1 cellular context compared by ENCODE assay signal in the genomic region with DNA sequence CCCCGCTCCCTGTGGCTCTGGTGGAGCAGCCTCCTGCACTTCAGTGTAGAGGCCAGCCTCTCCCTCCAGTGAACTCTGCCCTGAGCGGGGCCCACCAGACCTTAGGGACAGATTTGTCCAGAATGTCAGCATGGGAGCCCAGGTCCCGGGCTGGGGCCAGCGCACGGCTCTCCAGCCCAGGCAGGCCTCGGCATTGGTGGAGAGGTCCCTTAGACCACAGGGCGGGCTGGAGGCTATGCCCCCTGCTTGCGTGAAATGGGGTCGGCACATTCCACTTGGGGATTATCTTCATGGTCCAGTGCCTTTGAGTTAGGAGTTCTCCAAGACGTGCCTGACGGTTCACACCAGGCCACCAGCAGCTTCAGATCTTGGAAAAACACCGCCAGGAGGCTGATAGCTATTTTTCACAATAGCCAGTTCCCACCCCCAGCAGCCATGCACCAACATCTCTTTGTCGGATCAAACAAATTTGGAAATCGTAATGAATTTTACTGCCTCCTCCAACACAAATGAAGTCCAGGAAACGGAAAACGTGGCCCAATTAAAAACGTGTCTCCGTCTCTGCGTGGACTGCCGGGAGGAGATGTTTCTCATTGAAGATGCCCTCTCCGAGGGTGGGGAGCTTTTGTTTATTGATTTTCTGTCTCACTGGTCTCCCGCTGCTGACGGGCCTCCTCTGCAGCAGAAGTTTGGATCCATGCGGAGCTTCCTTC.
TF ChIP-seq lines count a peak whose summit lies in the region.

No MANE protein-coding gene starts in this region.

TF ChIP-seq in WTC11, 78 proteins besides CTCF, POLR2A, EP300 and RAD21 (continued from another document):
- TF ChIP-seq, protein P1, sequence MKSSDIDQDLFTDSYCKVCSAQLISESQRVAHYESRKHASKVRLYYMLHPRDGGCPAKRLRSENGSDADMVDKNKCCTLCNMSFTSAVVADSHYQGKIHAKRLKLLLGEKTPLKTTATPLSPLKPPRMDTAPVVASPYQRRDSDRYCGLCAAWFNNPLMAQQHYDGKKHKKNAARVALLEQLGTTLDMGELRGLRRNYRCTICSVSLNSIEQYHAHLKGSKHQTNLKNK (CRISPR knock-in tag; IDR thresholded peaks at IDR 0.05), result no peak
- TF ChIP-seq KAT7 (CRISPR knock-in tag; IDR thresholded peaks at IDR 0.05; ENCODE audit: borderline replicate concordance), result no peak
- no peak for TF ChIP-seq NR3C1 (CRISPR knock-in tag; conservative IDR thresholded peaks at IDR 0.05; ENCODE audit: low read depth)
- TF ChIP-seq, protein P2, sequence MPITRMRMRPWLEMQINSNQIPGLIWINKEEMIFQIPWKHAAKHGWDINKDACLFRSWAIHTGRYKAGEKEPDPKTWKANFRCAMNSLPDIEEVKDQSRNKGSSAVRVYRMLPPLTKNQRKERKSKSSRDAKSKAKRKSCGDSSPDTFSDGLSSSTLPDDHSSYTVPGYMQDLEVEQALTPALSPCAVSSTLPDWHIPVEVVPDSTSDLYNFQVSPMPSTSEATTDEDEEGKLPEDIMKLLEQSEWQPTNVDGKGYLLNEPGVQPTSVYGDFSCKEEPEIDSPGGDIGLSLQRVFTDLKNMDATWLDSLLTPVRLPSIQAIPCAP (CRISPR knock-in tag; IDR thresholded peaks at IDR 0.05), result no peak
- TF ChIP-seq SMAD3 (CRISPR knock-in tag; IDR thresholded peaks at IDR 0.05; ENCODE audit: borderline replicate concordance), result no peak
- TF ChIP-seq, protein P3, sequence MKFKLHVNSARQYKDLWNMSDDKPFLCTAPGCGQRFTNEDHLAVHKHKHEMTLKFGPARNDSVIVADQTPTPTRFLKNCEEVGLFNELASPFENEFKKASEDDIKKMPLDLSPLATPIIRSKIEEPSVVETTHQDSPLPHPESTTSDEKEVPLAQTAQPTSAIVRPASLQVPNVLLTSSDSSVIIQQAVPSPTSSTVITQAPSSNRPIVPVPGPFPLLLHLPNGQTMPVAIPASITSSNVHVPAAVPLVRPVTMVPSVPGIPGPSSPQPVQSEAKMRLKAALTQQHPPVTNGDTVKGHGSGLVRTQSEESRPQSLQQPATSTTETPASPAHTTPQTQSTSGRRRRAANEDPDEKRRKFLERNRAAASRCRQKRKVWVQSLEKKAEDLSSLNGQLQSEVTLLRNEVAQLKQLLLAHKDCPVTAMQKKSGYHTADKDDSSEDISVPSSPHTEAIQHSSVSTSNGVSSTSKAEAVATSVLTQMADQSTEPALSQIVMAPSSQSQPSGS (CRISPR knock-in tag; IDR thresholded peaks at IDR 0.05; ENCODE audit: borderline replicate concordance, low read depth), result no peak
TF ChIP-seq in WTC11: peak in this region for 0.
